Comparison of ENCODE assay signal across 6 cellular contexts in the genomic region with DNA sequence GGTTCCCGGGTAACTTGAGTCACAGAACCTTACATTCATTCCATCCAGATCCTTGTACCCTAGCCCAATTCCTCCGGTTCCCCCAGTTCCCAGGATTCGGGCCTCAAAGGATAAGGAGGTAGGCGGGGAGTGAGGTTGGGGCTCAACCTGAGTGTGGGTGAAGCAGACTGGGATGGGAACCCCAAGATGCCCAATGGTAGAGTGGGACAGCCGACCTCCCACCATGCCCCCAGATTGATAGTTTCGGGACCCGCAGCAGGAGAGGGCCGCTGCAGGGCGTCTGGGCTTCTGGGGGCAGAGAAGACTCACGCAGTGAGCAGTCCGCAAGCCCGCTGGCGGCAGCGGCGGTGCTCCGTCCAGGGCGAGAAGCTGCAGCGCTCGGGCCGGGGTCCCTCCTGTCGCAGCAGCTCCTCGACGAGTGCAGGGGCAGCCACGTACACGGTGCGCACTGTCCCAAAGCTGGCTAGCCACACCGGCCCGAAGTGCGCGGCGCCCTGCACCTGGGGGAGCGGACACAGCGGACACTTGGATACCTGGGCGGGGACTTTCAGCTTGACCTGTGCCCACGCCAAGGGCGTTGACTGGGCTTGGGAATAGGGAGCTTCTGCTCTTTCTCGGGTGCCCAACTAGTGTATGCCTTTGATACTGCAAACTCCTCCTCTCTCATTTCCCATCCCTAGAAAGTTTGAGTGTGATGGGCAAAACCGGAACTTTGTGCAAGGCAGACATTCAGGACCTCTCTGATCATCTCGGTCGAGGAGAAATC. TPM values are rescaled to one million over a fixed set of nuclear protein-coding genes. Genes with fewer than 3 reads are reported as not detected.
DNase-seq lines count a peak whose midpoint lies in the region; ATAC-seq and TF ChIP-seq lines count a peak whose summit lies in the region.

No MANE protein-coding gene starts in this region.

- H3K27ac Mint-ChIP-seq in immature natural killer cell, result peak overlapping the region in 1 of 6 donors; percentile 10

- peak; percentile 19 for ATAC-seq in SK-N-SH treated with all-trans-retinoic acid at 6 μM for 48 hours
- ATAC-seq in HG03565 (IDR thresholded peaks at IDR 0.05; ENCODE audit: unreplicated experiment), result no peak
- no peak for ATAC-seq in HG02970 (IDR thresholded peaks at IDR 0.05; ENCODE audit: low FRiP score, unreplicated experiment)

- no peak overlapping the region for H3K9ac ChIP-seq in BLaER1 treated with 17β-estradiol and CSF1 and Interleukin-3, amounts not matched to agents 10 nM and 100 nM

- H3K27ac ChIP-seq in BLaER1 treated with 17β-estradiol and CSF1 and Interleukin-3, amounts not matched to agents 10 nM and 100 nM, result no peak overlapping the region

- H3K36me3 ChIP-seq in BLaER1 treated with 17β-estradiol and CSF1 and Interleukin-3, amounts not matched to agents 10 nM and 100 nM, result peaks cover 18 to 50% (median 36%) of the 10 kb centered on the region in 11 experiments

- peak overlapping the region; percentile 27 to 77 (median 61); a peak in 19 of 22 replicates for H3K4me2 ChIP-seq in BLaER1 treated with 17β-estradiol and CSF1 and Interleukin-3, amounts not matched to agents 10 nM and 100 nM

- H3K36me3 Mint-ChIP-seq in immature natural killer cell, result peaks cover 5 to 11% (median 6%) of the 10 kb centered on the region in 3 donors

- peaks cover 0 to 7% (median 0%) of the 10 kb centered on the region in 11 experiments; a peak in 2 of 22 replicates for H3K9me3 ChIP-seq in BLaER1 treated with 17β-estradiol and CSF1 and Interleukin-3, amounts not matched to agents 10 nM and 100 nM (replicated peaks in 1 of 11)

- no peaks in the 10 kb centered on the region for H3K9me3 Mint-ChIP-seq in immature natural killer cell

- H4K20me1 ChIP-seq in BLaER1 treated with 17β-estradiol and CSF1 and Interleukin-3, amounts not matched to agents 10 nM and 100 nM, result peaks cover 0 to 94% (median 34%) of the 10 kb centered on the region in 11 experiments; a peak in 18 of 22 replicates

- H3K27me3 ChIP-seq in BLaER1 treated with 17β-estradiol and CSF1 and Interleukin-3, amounts not matched to agents 10 nM and 100 nM, result peaks cover 66 to 82% (median 78%) of the 10 kb centered on the region in 11 experiments

- H3K4me1 ChIP-seq in BLaER1 treated with 17β-estradiol and CSF1 and Interleukin-3, amounts not matched to agents 10 nM and 100 nM, result peaks cover 13 to 49% (median 33%) of the 10 kb centered on the region in 10 experiments

- peaks cover 29 to 34% of the 10 kb centered on the region in 2 donors for H3K4me1 Mint-ChIP-seq in immature natural killer cell

- H3K27me3 Mint-ChIP-seq in immature natural killer cell (ENCODE audit: low read depth in 3 of 3), result peaks cover 18 to 30% (median 20%) of the 10 kb centered on the region in 3 donors

- DNase-seq in immature natural killer cell, result no peak
- DNase-seq in SHP77 treated with DMSO at 0.1 percent for 48 hours (lab: John Stamatoyannopoulos, UW), result no peak

- peak overlapping the region in 9 of 10 experiments; percentile 22 to 53 (median 33); a peak in 12 of 20 replicates for H3K4me3 ChIP-seq in BLaER1 treated with 17β-estradiol and CSF1 and Interleukin-3, amounts not matched to agents 10 nM and 100 nM

- H3K4me3 Mint-ChIP-seq in immature natural killer cell, result peak overlapping the region; percentile 69 to 83 (median 71)

TF ChIP-seq in SK-N-SH treated with all-trans-retinoic acid at 6 μM for 48 hours, 23 proteins besides CTCF, POLR2A, EP300 and RAD21:
- no peak for TF ChIP-seq ISL1 (CRISPR knock-in tag; IDR thresholded peaks at IDR 0.05)
- TF ChIP-seq SNAI2 (CRISPR knock-in tag; IDR thresholded peaks at IDR 0.05), result no peak
- TF ChIP-seq, protein P1, sequence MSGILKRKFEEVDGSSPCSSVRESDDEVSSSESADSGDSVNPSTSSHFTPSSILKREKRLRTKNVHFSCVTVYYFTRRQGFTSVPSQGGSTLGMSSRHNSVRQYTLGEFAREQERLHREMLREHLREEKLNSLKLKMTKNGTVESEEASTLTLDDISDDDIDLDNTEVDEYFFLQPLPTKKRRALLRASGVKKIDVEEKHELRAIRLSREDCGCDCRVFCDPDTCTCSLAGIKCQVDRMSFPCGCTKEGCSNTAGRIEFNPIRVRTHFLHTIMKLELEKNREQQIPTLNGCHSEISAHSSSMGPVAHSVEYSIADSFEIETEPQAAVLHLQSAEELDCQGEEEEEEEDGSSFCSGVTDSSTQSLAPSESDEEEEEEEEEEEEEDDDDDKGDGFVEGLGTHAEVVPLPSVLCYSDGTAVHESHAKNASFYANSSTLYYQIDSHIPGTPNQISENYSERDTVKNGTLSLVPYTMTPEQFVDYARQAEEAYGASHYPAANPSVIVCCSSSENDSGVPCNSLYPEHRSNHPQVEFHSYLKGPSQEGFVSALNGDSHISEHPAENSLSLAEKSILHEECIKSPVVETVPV (CRISPR knock-in tag; IDR thresholded peaks at IDR 0.05), result no peak
- TF ChIP-seq, protein P2, sequence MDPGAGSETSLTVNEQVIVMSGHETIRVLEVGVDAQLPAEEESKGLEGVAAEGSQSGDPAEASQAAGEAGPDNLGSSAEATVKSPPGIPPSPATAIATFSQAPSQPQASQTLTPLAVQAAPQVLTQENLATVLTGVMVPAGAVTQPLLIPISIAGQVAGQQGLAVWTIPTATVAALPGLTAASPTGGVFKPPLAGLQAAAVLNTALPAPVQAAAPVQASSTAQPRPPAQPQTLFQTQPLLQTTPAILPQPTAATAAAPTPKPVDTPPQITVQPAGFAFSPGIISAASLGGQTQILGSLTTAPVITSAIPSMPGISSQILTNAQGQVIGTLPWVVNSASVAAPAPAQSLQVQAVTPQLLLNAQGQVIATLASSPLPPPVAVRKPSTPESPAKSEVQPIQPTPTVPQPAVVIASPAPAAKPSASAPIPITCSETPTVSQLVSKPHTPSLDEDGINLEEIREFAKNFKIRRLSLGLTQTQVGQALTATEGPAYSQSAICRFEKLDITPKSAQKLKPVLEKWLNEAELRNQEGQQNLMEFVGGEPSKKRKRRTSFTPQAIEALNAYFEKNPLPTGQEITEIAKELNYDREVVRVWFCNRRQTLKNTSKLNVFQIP (CRISPR knock-in tag; IDR thresholded peaks at IDR 0.05; ENCODE audit: borderline replicate concordance, low read depth), result no peak
- TF ChIP-seq CSDC2 (CRISPR knock-in tag; IDR thresholded peaks at IDR 0.05), result no peak
- no peak for TF ChIP-seq BACH2 (CRISPR knock-in tag; IDR thresholded peaks at IDR 0.05; ENCODE audit: borderline replicate concordance)
- no peak for TF ChIP-seq ZFP30 (CRISPR knock-in tag; IDR thresholded peaks at IDR 0.05)
- TF ChIP-seq GLIS3 (CRISPR knock-in tag; IDR thresholded peaks at IDR 0.05), result no peak
- TF ChIP-seq ARNTL (CRISPR knock-in tag; IDR thresholded peaks at IDR 0.05; ENCODE audit: borderline replicate concordance, low read depth), result no peak
- TF ChIP-seq ESRRG (CRISPR knock-in tag; IDR thresholded peaks at IDR 0.05), result no peak
- TF ChIP-seq PPARA (CRISPR knock-in tag; IDR thresholded peaks at IDR 0.05; ENCODE audit: borderline replicate concordance), result no peak
- TF ChIP-seq OSR1 (CRISPR knock-in tag; IDR thresholded peaks at IDR 0.05), result no peak
- TF ChIP-seq ZFP3 (CRISPR knock-in tag; IDR thresholded peaks at IDR 0.05), result no peak
- TF ChIP-seq ZC3H10 (CRISPR knock-in tag; IDR thresholded peaks at IDR 0.05), result no peak
- TF ChIP-seq, protein P3, sequence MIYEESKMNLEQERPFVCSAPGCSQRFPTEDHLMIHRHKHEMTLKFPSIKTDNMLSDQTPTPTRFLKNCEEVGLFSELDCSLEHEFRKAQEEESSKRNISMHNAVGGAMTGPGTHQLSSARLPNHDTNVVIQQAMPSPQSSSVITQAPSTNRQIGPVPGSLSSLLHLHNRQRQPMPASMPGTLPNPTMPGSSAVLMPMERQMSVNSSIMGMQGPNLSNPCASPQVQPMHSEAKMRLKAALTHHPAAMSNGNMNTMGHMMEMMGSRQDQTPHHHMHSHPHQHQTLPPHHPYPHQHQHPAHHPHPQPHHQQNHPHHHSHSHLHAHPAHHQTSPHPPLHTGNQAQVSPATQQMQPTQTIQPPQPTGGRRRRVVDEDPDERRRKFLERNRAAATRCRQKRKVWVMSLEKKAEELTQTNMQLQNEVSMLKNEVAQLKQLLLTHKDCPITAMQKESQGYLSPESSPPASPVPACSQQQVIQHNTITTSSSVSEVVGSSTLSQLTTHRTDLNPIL (CRISPR knock-in tag; IDR thresholded peaks at IDR 0.05; ENCODE audit: low read depth), result no peak
- no peak for TF ChIP-seq ZNF8 (CRISPR knock-in tag; IDR thresholded peaks at IDR 0.05)
- TF ChIP-seq ZNF565 (CRISPR knock-in tag; conservative IDR thresholded peaks at IDR 0.05; ENCODE audit: low read depth), result no peak
- TF ChIP-seq, protein P4, sequence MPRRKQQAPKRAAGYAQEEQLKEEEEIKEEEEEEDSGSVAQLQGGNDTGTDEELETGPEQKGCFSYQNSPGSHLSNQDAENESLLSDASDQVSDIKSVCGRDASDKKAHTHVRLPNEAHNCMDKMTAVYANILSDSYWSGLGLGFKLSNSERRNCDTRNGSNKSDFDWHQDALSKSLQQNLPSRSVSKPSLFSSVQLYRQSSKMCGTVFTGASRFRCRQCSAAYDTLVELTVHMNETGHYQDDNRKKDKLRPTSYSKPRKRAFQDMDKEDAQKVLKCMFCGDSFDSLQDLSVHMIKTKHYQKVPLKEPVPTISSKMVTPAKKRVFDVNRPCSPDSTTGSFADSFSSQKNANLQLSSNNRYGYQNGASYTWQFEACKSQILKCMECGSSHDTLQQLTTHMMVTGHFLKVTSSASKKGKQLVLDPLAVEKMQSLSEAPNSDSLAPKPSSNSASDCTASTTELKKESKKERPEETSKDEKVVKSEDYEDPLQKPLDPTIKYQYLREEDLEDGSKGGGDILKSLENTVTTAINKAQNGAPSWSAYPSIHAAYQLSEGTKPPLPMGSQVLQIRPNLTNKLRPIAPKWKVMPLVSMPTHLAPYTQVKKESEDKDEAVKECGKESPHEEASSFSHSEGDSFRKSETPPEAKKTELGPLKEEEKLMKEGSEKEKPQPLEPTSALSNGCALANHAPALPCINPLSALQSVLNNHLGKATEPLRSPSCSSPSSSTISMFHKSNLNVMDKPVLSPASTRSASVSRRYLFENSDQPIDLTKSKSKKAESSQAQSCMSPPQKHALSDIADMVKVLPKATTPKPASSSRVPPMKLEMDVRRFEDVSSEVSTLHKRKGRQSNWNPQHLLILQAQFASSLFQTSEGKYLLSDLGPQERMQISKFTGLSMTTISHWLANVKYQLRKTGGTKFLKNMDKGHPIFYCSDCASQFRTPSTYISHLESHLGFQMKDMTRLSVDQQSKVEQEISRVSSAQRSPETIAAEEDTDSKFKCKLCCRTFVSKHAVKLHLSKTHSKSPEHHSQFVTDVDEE (CRISPR knock-in tag; IDR thresholded peaks at IDR 0.05), result no peak
- TF ChIP-seq TCF4 (CRISPR knock-in tag; IDR thresholded peaks at IDR 0.05; ENCODE audit: borderline replicate concordance), result no peak
- no peak for TF ChIP-seq RARB (CRISPR knock-in tag; IDR thresholded peaks at IDR 0.05)

RNA-seq across cellular contexts. Expression of a gene that starts 1.0 kb away (rescaled TPM):
- not detected for polyA plus RNA-seq in immature natural killer cell

RNA-seq across cellular contexts. Expression of a gene that starts 6.0 kb away (rescaled TPM):
- 10 to 100 TPM in 1 of 3 donors, 1 to 10 TPM in 2; 3.5 to 11.8 (median 6.7) TPM for polyA plus RNA-seq in immature natural killer cell

RNA-seq across cellular contexts. Expression of a gene that starts 6.5 kb away (rescaled TPM):
- 1 to 10 TPM; 1.3 to 3.4 (median 2.8) TPM for polyA plus RNA-seq in immature natural killer cell

RNA-seq across cellular contexts. Expression of a gene that starts 11.0 kb away (rescaled TPM):
- polyA plus RNA-seq in immature natural killer cell, result 1 to 10 TPM; 1.7 to 4.4 (median 3.7) TPM

RNA-seq across cellular contexts. Expression of a gene that starts 13.8 kb away (rescaled TPM):
- polyA plus RNA-seq in immature natural killer cell, result 100 to 1,000 TPM in 1 of 3 donors, 10 to 100 TPM in 2; 68.7 to 133 (median 75.6) TPM
